Comparison of ENCODE assay signal across 7 cellular contexts in genomic region chr2:27978761-27979160, GRCh38.
DNase-seq lines count a peak whose midpoint lies in the region; ATAC-seq and TF ChIP-seq lines count a peak whose summit lies in the region.
"Not testable (repeated sequence)": the region's sequence is repeated elsewhere in the genome, so short reads cannot be mapped to it uniquely, and the experiment has no call there.

No MANE protein-coding gene starts in this region.

- peaks cover 40% of the 10 kb centered on the region for H3K4me1 ChIP-seq in ACC112 (ENCODE audit: control insufficient read depth, insufficient read depth, low read length, unreplicated experiment)
- H3K4me1 ChIP-seq in osteoblast (ENCODE audit: insufficient read depth, low read length) = peaks cover 18% of the 10 kb centered on the region

- POLR2A ChIA-PET in activated CD4-positive, alpha-beta T cell treated with anti-CD3 and anti-CD28 coated beads for 36 hours (lab: Charles Lee) = interaction anchor here (1.0 kb wide), 1 partner anchor 76 kb away, joined by 3 read pairs; no protein-coding TSS in a partner anchor

- H3K79me2 ChIP-seq in ACC112 (ENCODE audit: control insufficient read depth, insufficient read depth, low read length, unreplicated experiment) = not testable (repeated sequence)
- peaks cover 16% of the 10 kb centered on the region for H3K79me2 ChIP-seq in osteoblast (ENCODE audit: insufficient read depth, low read length)

- H3K27ac ChIP-seq in ACC112 (ENCODE audit: low read depth, low read length) (peak overlapping the region; percentile 96), osteoblast (ENCODE audit: low read depth, low read length) (peak overlapping the region; percentile 74)

- intact Hi-C loops in activated CD4-positive, alpha-beta T cell treated with anti-CD3 and anti-CD28 coated beads for 36 hours (cut with DNase I, micrococcal nuclease) = loop anchor here in 1 of 2 experiments (1.0 kb wide), 1 partner anchor 88 kb away; the partner anchor contains the start of genes BABAM2 and RBKS

- not testable (repeated sequence) for H3K27me3 Mint-ChIP-seq in HFFc6 (ENCODE audit: insufficient read depth); activated CD4-positive, alpha-beta T cell treated with anti-CD3 and anti-CD28 coated beads for 36 hours; activated T-cell treated with anti-CD3 and anti-CD28 coated beads, Interleukin-2, amount 50 U/mL, for 24 hours; activated naive CD8-positive, alpha-beta T cell treated with anti-CD3 and anti-CD28 coated beads, Interleukin-2, amount 50 U/mL, for 24 hours; effector memory CD8-positive, alpha-beta T cell

- H3K36me3 ChIP-seq in ACC112 (ENCODE audit: insufficient read depth, low read length); osteoblast (ENCODE audit: insufficient read depth, low read length): not testable (repeated sequence)

- not testable (repeated sequence) for H2AFZ ChIP-seq in ACC112 (ENCODE audit: low read length, unreplicated experiment); osteoblast (ENCODE audit: low read length)

- H3K27ac Mint-ChIP-seq in HFFc6 = peak overlapping the region; percentile 91; the same call in 1 of the 2 replicates
- peak overlapping the region; percentile 79 for H3K27ac Mint-ChIP-seq in activated CD4-positive, alpha-beta T cell treated with anti-CD3 and anti-CD28 coated beads for 36 hours
- peak overlapping the region; percentile 96 for H3K27ac Mint-ChIP-seq in activated T-cell treated with anti-CD3 and anti-CD28 coated beads, Interleukin-2, amount 50 U/mL, for 24 hours
- peak overlapping the region; percentile 40 for H3K27ac Mint-ChIP-seq in activated naive CD8-positive, alpha-beta T cell treated with anti-CD3 and anti-CD28 coated beads, Interleukin-2, amount 50 U/mL, for 24 hours
- peak overlapping the region; percentile 83 to 85 for H3K27ac Mint-ChIP-seq in effector memory CD8-positive, alpha-beta T cell

- not testable (repeated sequence) for DNase-seq in HFFc6; activated CD4-positive, alpha-beta T cell treated with anti-CD3 and anti-CD28 coated beads for 36 hours; activated T-cell treated with anti-CD3 and anti-CD28 coated beads, Interleukin-2, amount 50 U/mL, for 24 hours; activated naive CD8-positive, alpha-beta T cell treated with anti-CD3 and anti-CD28 coated beads, Interleukin-2, amount 50 U/mL, for 24 hours; effector memory CD8-positive, alpha-beta T cell; osteoblast (ENCODE audit: insufficient read length, low spot score, missing footprints)

- H4K20me1 ChIP-seq in osteoblast (ENCODE audit: insufficient read depth, low read length) = not testable (repeated sequence)

- not testable (repeated sequence) for ATAC-seq in activated CD4-positive, alpha-beta T cell treated with anti-CD3 and anti-CD28 coated beads for 36 hours; activated naive CD8-positive, alpha-beta T cell treated with anti-CD3 and anti-CD28 coated beads, Interleukin-2, amount 50 U/mL, for 24 hours; effector memory CD8-positive, alpha-beta T cell (replicated peaks)

- H3K4me2 ChIP-seq in osteoblast (ENCODE audit: insufficient read depth, low read length) = not testable (repeated sequence)

- not testable (repeated sequence) for H3K4me3 ChIP-seq in ACC112 (ENCODE audit: low read depth, low read length); osteoblast (ENCODE audit: insufficient read depth, low read length)

- not testable (repeated sequence) for H3K27me3 ChIP-seq in ACC112 (ENCODE audit: insufficient read depth, low read length); osteoblast (ENCODE audit: insufficient read depth, low read length)

- peaks cover 52% of the 10 kb centered on the region for H3K4me1 Mint-ChIP-seq in HFFc6 (ENCODE audit: low read depth)
- H3K4me1 Mint-ChIP-seq in activated CD4-positive, alpha-beta T cell treated with anti-CD3 and anti-CD28 coated beads for 36 hours = peaks cover 39% of the 10 kb centered on the region
- peaks cover 52% of the 10 kb centered on the region for H3K4me1 Mint-ChIP-seq in activated T-cell treated with anti-CD3 and anti-CD28 coated beads, Interleukin-2, amount 50 U/mL, for 24 hours (ENCODE audit: low read depth)
- H3K4me1 Mint-ChIP-seq in activated naive CD8-positive, alpha-beta T cell treated with anti-CD3 and anti-CD28 coated beads, Interleukin-2, amount 50 U/mL, for 24 hours = peaks cover 33% of the 10 kb centered on the region
- peaks cover 9 to 15% of the 10 kb centered on the region in 2 donors for H3K4me1 Mint-ChIP-seq in effector memory CD8-positive, alpha-beta T cell (ENCODE audit: low read depth in 2 of 2)

- CTCF ChIA-PET in activated CD4-positive, alpha-beta T cell treated with anti-CD3 and anti-CD28 coated beads for 36 hours (lab: Charles Lee) = interaction anchor here (1.4 to 1.9 kb wide), 2 partner anchors 8 to 11 kb away, joined by 3 to 9 read pairs; no protein-coding TSS in a partner anchor

- TF ChIP-seq CTCF in HFFc6 (IDR thresholded peaks at IDR 0.05); osteoblast (IDR thresholded peaks at IDR 0.05; ENCODE audit: extremely low read depth, low read depth, low read length): not testable (repeated sequence)

- H3K36me3 Mint-ChIP-seq in HFFc6 (ENCODE audit: low read depth) = peaks cover 21% of the 10 kb centered on the region
- peaks cover 11% of the 10 kb centered on the region for H3K36me3 Mint-ChIP-seq in activated CD4-positive, alpha-beta T cell treated with anti-CD3 and anti-CD28 coated beads for 36 hours (ENCODE audit: low read depth)
- peaks cover 31% of the 10 kb centered on the region for H3K36me3 Mint-ChIP-seq in activated T-cell treated with anti-CD3 and anti-CD28 coated beads, Interleukin-2, amount 50 U/mL, for 24 hours (ENCODE audit: low read depth)
- H3K36me3 Mint-ChIP-seq in activated naive CD8-positive, alpha-beta T cell treated with anti-CD3 and anti-CD28 coated beads, Interleukin-2, amount 50 U/mL, for 24 hours (ENCODE audit: low read depth) = peaks cover 12% of the 10 kb centered on the region
- not testable (repeated sequence) for H3K36me3 Mint-ChIP-seq in effector memory CD8-positive, alpha-beta T cell (ENCODE audit: insufficient read depth)

- H3K9me3 ChIP-seq in osteoblast (ENCODE audit: low read depth, low read length) = not testable (repeated sequence)

- peak overlapping the region; percentile 76 for H3K4me3 Mint-ChIP-seq in HFFc6
- H3K4me3 Mint-ChIP-seq in activated CD4-positive, alpha-beta T cell treated with anti-CD3 and anti-CD28 coated beads for 36 hours; activated naive CD8-positive, alpha-beta T cell treated with anti-CD3 and anti-CD28 coated beads, Interleukin-2, amount 50 U/mL, for 24 hours; effector memory CD8-positive, alpha-beta T cell: not testable (repeated sequence)
- peak overlapping the region; percentile 65 for H3K4me3 Mint-ChIP-seq in activated T-cell treated with anti-CD3 and anti-CD28 coated beads, Interleukin-2, amount 50 U/mL, for 24 hours

- not testable (repeated sequence) for H3K9me3 Mint-ChIP-seq in HFFc6; activated CD4-positive, alpha-beta T cell treated with anti-CD3 and anti-CD28 coated beads for 36 hours (ENCODE audit: low read depth); activated naive CD8-positive, alpha-beta T cell treated with anti-CD3 and anti-CD28 coated beads, Interleukin-2, amount 50 U/mL, for 24 hours; effector memory CD8-positive, alpha-beta T cell
- H3K9me3 Mint-ChIP-seq in activated T-cell treated with anti-CD3 and anti-CD28 coated beads, Interleukin-2, amount 50 U/mL, for 24 hours = peaks cover 14% of the 10 kb centered on the region

Comparison
In these comparisons a context has a peak if more than half of its experiments do, and no peak if none do; other contexts are left out.
1. H3K27ac Mint-ChIP-seq: peak in every context shown above with its lines; median percentile 96 in activated T-cell treated with anti-CD3 and anti-CD28 coated beads, Interleukin-2, amount 50 U/mL, for 24 hours; 91 in HFFc6; 84 in effector memory CD8-positive, alpha-beta T cell; 79 in activated CD4-positive, alpha-beta T cell treated with anti-CD3 and anti-CD28 coated beads for 36 hours; 40 in activated naive CD8-positive, alpha-beta T cell treated with anti-CD3 and anti-CD28 coated beads, Interleukin-2, amount 50 U/mL, for 24 hours.